23 cellular contexts compared by ENCODE assay signal in the genomic region with DNA sequence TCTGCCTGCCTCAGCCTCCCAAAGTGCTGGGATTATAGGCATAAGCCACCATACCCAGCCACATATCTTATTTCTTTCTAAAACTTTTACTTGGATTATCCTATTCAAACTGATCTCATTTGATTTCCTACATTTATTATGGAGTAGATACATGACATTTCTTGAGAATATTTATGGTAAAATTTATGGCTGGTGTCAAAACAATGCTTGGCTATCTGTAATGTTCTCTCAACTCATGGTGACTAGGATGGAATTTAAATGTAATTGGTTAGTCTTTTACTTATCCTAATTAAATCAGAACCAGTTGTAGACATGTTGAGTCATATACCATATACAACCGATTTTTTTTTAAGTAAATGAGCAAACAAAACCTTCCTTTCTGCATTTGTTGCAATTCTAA.
"Had no signal": no experiment of that assay in that cellular context is flagged by ENCODE, and none has a peak within 500 bp of the region (broad histone marks: within the 10 kb centered on the region; RNA-seq: fewer than 3 reads in every experiment).

No MANE protein-coding gene starts in this region.

- H3K9me3 ChIP-seq: ascending aorta, Peyer's patch had no signal

- H3K27me3 ChIP-seq: ascending aorta, cardiac muscle cell, Peyer's patch had no signal

- DNase-seq: activated CD4-positive, alpha-beta T cell treated with anti-CD3 and anti-CD28 coated beads, Interleukin-2, amount 50 U/mL, for 4 hours; activated CD8-positive, alpha-beta T cell treated with anti-CD3 and anti-CD28 coated beads for 36 hours; activated gamma-delta T cell treated with Interleukin-2 at 50 U/mL for 16 hours; activated naive CD4-positive, alpha-beta T cell treated with anti-CD3 and anti-CD28 coated beads for 36 hours; activated T-cell treated with anti-CD3 and anti-CD28 coated beads, Interleukin-2, amount 50 U/mL, for 4 hours; amygdala; NCI-H1105; NCI-H1417 treated with DMSO at 0.1 percent for 48 hours; NCI-H187 treated with DMSO at 0.1 percent for 48 hours; NCI-H2081; NCI-H226; NCI-H446 treated with DMSO at 0.1 percent for 48 hours; NCI-H524; NCI-H69; NCI-H82; PC-3; Peyer's patch; Right ventricle myocardium superior had no signal

- H3K27ac ChIP-seq: ascending aorta, cardiac muscle cell, coronary artery, Peyer's patch, RWPE1 had no signal

- H3K4me3 ChIP-seq: ascending aorta, cardiac muscle cell, coronary artery, Peyer's patch had no signal

- ATAC-seq: activated CD8-positive, alpha-beta T cell treated with anti-CD3 and anti-CD28 coated beads for 36 hours; activated naive CD4-positive, alpha-beta T cell treated with anti-CD3 and anti-CD28 coated beads, Interleukin-2, amount 50 U/mL, for 72 hours; activated T-cell treated with anti-CD3 and anti-CD28 coated beads, Interleukin-2, amount 50 U/mL, for 4 hours; PC-3 had no signal
